Comparison of ENCODE assay signal across 14 cellular contexts in the genomic region with DNA sequence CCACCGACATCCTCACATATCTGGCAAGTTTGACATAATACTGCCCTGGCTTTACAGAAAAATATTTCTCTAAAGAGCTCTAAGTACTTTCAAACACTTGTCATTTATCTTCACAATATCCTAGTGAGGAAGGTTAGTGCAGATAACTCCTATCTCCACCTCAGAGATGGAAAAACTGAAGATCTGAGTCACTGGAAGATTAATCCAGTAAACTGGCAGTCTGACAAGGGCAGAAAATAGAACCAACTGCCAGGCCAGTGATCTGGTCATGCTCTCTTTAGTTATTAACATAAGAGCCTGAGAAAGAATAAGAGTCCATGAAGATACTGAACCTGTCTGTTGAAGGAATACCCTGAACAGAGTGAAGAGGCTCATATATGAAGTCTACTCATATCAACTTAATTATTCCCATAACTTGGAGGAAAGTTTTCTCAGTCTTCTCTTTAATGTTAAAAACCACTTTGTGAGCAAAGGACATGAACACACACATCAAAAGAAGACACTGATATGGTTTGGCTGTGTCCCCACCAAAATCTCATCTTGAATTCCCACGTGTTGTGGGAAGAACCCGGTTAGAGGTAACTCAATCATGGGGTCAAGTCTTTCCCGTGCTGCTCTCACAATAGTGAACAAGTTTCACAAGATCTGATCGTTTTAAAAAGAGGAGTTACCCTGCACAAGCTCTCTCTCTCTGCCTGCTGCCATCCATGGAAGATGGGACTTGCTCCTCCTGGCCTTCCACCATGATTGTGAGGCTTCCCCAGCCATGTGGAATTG.
DNase-seq lines count a peak whose midpoint lies in the region; ATAC-seq and TF ChIP-seq lines count a peak whose summit lies in the region.
"Had no signal": no experiment of that assay in that cellular context is flagged by ENCODE, and none has a peak within 500 bp of the region (broad histone marks: within the 10 kb centered on the region; RNA-seq: fewer than 3 reads in every experiment).

No MANE protein-coding gene starts in this region.

- no peak overlapping the region for H3K4me3 ChIP-seq in cardiac muscle cell
- no peak overlapping the region for H3K4me3 ChIP-seq in smooth muscle cell
- no peak overlapping the region for H3K4me3 ChIP-seq in sigmoid colon

- H3K27me3 ChIP-seq in cardiac muscle cell = no peaks in the 10 kb centered on the region
- H3K27me3 ChIP-seq in smooth muscle cell (ENCODE audit: low read depth) = no peaks in the 10 kb centered on the region
- no peaks in the 10 kb centered on the region for H3K27me3 ChIP-seq in sigmoid colon

- intact Hi-C loops in sigmoid colon (cut with DNase I) = no loop called here

- H3K9ac ChIP-seq in smooth muscle cell (ENCODE audit: low read depth) = no peak overlapping the region

- H3K79me2 ChIP-seq in smooth muscle cell (ENCODE audit: low read depth) = peaks cover 11% of the 10 kb centered on the region

- H3K27ac ChIP-seq in cardiac muscle cell = peak overlapping the region; percentile 94
- H3K27ac ChIP-seq in smooth muscle cell (ENCODE audit: low read depth) = peak overlapping the region; percentile 59
- no peak overlapping the region for H3K27ac ChIP-seq in sigmoid colon
- H3K27ac ChIP-seq: 22Rv1, HL-60 had no signal

- TF ChIP-seq CTCF in cardiac muscle cell (IDR thresholded peaks at IDR 0.05; ENCODE audit: low read depth, low read length) (no peak), smooth muscle cell (IDR thresholded peaks at IDR 0.05; ENCODE audit: borderline replicate concordance, insufficient read depth, poor library complexity, severe bottlenecking) (no peak), sigmoid colon (IDR thresholded peaks at IDR 0.05) (no peak)

- H3K9me3 ChIP-seq in cardiac muscle cell (ENCODE audit: low read depth) (no peaks in the 10 kb centered on the region), smooth muscle cell (replicated peaks; ENCODE audit: low read depth) (no peaks in the 10 kb centered on the region), sigmoid colon (no peaks in the 10 kb centered on the region)

- ATAC-seq in GM19328 (IDR thresholded peaks at IDR 0.05; ENCODE audit: unreplicated experiment) = no peak
- ATAC-seq: natural killer cell treated with Interleukin-12 subunit alpha and Interleukin-12 subunit beta and Interleukin-15 and Interleukin-18, amount 100 ng/mL, for 72 hours had no signal

- H3K4me1 ChIP-seq in cardiac muscle cell (ENCODE audit: low read depth) = peaks cover 30% of the 10 kb centered on the region
- H3K4me1 ChIP-seq in smooth muscle cell (ENCODE audit: low read depth) = no peaks in the 10 kb centered on the region
- H3K4me1 ChIP-seq in sigmoid colon = peaks cover 0 to 11% (median 10%) of the 10 kb centered on the region in 4 donors

- DNase-seq in DMS 273 (lab: John Stamatoyannopoulos, UW; ENCODE audit: unreplicated experiment) (peak; percentile 65), DMS 273 treated with DMSO at 0.1 percent for 48 hours (lab: John Stamatoyannopoulos, UW) (no peak), amniotic stem cell (lab: John Stamatoyannopoulos, UW) (peak; percentile 41), cardiac muscle cell (ENCODE audit: low read depth in 1 of 2, low spot score in 1 of 2) (peak; percentile 51 to 64), smooth muscle cell (lab: John Stamatoyannopoulos, UW; ENCODE audit: unreplicated experiment) (no peak), sigmoid colon (no peak), Kasumi-1 (lab: John Stamatoyannopoulos, UW) (no peak)
- DNase-seq: GDM1, H7, NCI-H1694 treated with DMSO at 0.1 percent for 48 hours had no signal

- peaks cover 15% of the 10 kb centered on the region for H3F3A ChIP-seq in smooth muscle cell (ENCODE audit: low read depth)

- 72% methylated on average over 5 of the region's 5 CpGs for WGBS in smooth muscle cell (ENCODE audit: low lambda C conversion rate)
- WGBS in sigmoid colon, 2 donors = 88 to 93% methylated on average over 5 of the region's 5 CpGs

- H3K4me2 ChIP-seq in smooth muscle cell = peak overlapping the region; percentile 2

- peaks cover 39% of the 10 kb centered on the region for H3K36me3 ChIP-seq in cardiac muscle cell
- H3K36me3 ChIP-seq in smooth muscle cell (ENCODE audit: low read depth) = peaks cover 37% of the 10 kb centered on the region
- peaks cover 0 to 47% (median 10%) of the 10 kb centered on the region in 4 donors for H3K36me3 ChIP-seq in sigmoid colon

- no peak overlapping the region for H2AFZ ChIP-seq in smooth muscle cell (ENCODE audit: low read depth)

- TF ChIP-seq POLR2A in sigmoid colon (IDR thresholded peaks at IDR 0.05) = no peak

- TF ChIP-seq EP300 in sigmoid colon (IDR thresholded peaks at IDR 0.05) = no peak

- H4K20me1 ChIP-seq in smooth muscle cell (ENCODE audit: low read depth) = no peaks in the 10 kb centered on the region

Comparison
In these comparisons a context has a peak if more than half of its experiments do, and no peak if none do; other contexts are left out.
1. DNase-seq: peak in DMS 273 (single experiment), amniotic stem cell (single experiment) and cardiac muscle cell (2 of 2); none in DMS 273 treated with DMSO at 0.1 percent for 48 hours (single experiment), smooth muscle cell (single experiment), sigmoid colon (single experiment) and Kasumi-1 (0 of 2).
2. H3K27ac ChIP-seq: peak in cardiac muscle cell (single experiment) and smooth muscle cell (single experiment); none in sigmoid colon (0 of 4).